In the genomic region with DNA sequence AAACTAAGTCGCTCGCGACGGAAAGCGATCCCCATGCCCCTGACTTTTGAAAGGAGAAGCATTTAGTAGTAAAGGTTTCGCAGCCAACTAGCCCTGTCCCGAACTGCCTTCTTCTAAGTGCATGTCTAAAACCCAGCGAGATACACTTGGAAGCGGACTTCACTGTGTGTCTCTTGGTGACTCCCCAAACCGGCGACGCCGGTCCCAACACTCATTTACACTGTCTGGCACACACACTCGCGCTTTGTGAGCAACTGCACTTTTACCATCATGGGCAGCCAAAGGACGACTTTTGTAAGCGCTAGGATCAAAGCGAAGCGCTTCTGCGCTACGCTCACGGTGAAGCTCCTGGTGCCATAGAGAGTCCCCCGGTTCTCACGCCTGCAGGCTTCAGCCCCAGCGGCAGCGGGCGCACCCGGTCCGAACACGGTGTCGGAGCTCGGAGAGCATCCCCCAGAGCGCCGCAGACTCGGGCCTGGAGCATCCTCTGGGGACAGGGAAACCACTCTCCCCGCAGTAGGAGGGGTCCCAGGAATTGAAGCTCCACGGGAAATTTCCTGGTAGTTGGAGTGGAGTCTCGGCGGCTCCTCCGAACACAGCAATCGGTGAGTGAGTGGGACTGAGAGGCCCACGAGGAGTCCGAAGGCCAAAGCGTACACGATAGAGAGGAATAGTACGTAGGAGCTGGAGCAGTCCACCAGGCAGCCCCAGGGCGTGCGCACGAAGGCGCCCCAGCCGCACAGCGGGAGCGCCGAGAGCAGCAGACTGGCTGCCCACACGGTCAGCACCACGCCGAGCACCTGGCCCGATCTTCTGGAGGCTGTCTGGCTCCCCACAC, we compare ENCODE assay signal across 10 cellular contexts. TPM values are rescaled to one million over a fixed set of nuclear protein-coding genes. Genes with fewer than 3 reads are reported as not detected.
DNase-seq lines count a peak whose midpoint lies in the region; ATAC-seq and TF ChIP-seq lines count a peak whose summit lies in the region.
"Had no signal": no experiment of that assay in that cellular context is flagged by ENCODE, and none has a peak within 500 bp of the region (broad histone marks: within the 10 kb centered on the region; RNA-seq: fewer than 3 reads in every experiment).

No MANE protein-coding gene starts in this region.

- H3K36me3 Mint-ChIP-seq in brain, result no peaks in the 10 kb centered on the region
- H3K36me3 Mint-ChIP-seq: naive thymus-derived CD8-positive, alpha-beta T cell had no signal

- no peak overlapping the region for H3K27ac ChIP-seq in subcutaneous abdominal adipose tissue (ENCODE audit: low read depth, low read length)

- no peaks in the 10 kb centered on the region for H3K9me3 ChIP-seq in subcutaneous abdominal adipose tissue (ENCODE audit: control insufficient read depth in 5 of 5, low read length in 5 of 5)

- H3K4me1 Mint-ChIP-seq in brain, result peaks cover 31% of the 10 kb centered on the region

- no peak overlapping the region for H3K9ac ChIP-seq in subcutaneous abdominal adipose tissue (ENCODE audit: low read length in 5 of 5)

- H3K4me1 ChIP-seq in subcutaneous abdominal adipose tissue (ENCODE audit: control insufficient read depth in 5 of 5, insufficient read depth in 5 of 5, low read length in 5 of 5), result peaks cover 0 to 16% (median 8%) of the 10 kb centered on the region in 5 donors

- H3K27ac Mint-ChIP-seq in brain, result peak overlapping the region in 3 of 5 experiments; percentile 12 to 50 (median 38)
- H3K27ac Mint-ChIP-seq: naive thymus-derived CD8-positive, alpha-beta T cell had no signal

- peak overlapping the region in 4 of 5 donors; percentile 16 to 48 (median 36) for H3K4me3 ChIP-seq in subcutaneous abdominal adipose tissue (ENCODE audit: low read depth in 1 of 5, low read length in 5 of 5)

- no peak for TF ChIP-seq CTCF in brain (conservative IDR thresholded peaks at IDR 0.05)

- H3K27me3 Mint-ChIP-seq in brain, result peaks cover 51% of the 10 kb centered on the region

- no peaks in the 10 kb centered on the region for H3K36me3 ChIP-seq in subcutaneous abdominal adipose tissue (ENCODE audit: control insufficient read depth in 5 of 5, insufficient read depth in 5 of 5, low read length in 5 of 5)

- no peaks in the 10 kb centered on the region for H3K9me3 Mint-ChIP-seq in brain
- H3K9me3 Mint-ChIP-seq: naive thymus-derived CD8-positive, alpha-beta T cell had no signal

- DNase-seq in NCI-H1436 (lab: John Stamatoyannopoulos, UW), result peak; percentile 14
- DNase-seq in NCI-H1436 treated with DMSO at 0.1 percent for 48 hours (lab: John Stamatoyannopoulos, UW), result no peak
- no peak for DNase-seq in left lobe of liver (ENCODE audit: low spot score)
- no peak for DNase-seq in KG1 (lab: John Stamatoyannopoulos, UW)
- DNase-seq: naive thymus-derived CD8-positive, alpha-beta T cell had no signal

- peak overlapping the region; percentile 86 to 92 (median 89) for H3K4me3 Mint-ChIP-seq in brain
- H3K4me3 Mint-ChIP-seq: naive thymus-derived CD8-positive, alpha-beta T cell had no signal

- ATAC-seq in left lobe of liver, result peak; percentile 31
- ATAC-seq in GM21723 (IDR thresholded peaks at IDR 0.05; ENCODE audit: unreplicated experiment), result no peak
- no peak for ATAC-seq in HG02678 (IDR thresholded peaks at IDR 0.05; ENCODE audit: unreplicated experiment)
- ATAC-seq: naive thymus-derived CD8-positive, alpha-beta T cell had no signal

- peaks cover 18 to 26% (median 22%) of the 10 kb centered on the region in 5 donors for H3K27me3 ChIP-seq in subcutaneous abdominal adipose tissue (ENCODE audit: control insufficient read depth in 5 of 5, insufficient read depth in 4 of 5, low read length in 5 of 5)

RNA-seq across cellular contexts. Expression of a gene that starts 1.4 kb away (rescaled TPM):
- polyA plus RNA-seq in brain (ENCODE audit: insufficient read depth, low read depth, low replicate concordance), result not detected
- not detected for total RNA-seq in left lobe of liver
- total RNA-seq: naive thymus-derived CD8-positive, alpha-beta T cell had no signal
- polyA plus RNA-seq: AG04450; naive thymus-derived CD8-positive, alpha-beta T cell had no signal
